24 cellular contexts compared by ENCODE assay signal in genomic region chr15:47965297-47965696, GRCh38.
"Had no signal": no experiment of that assay in that cellular context is flagged by ENCODE, and none has a peak within 500 bp of the region (broad histone marks: within the 10 kb centered on the region; RNA-seq: fewer than 3 reads in every experiment).

No MANE protein-coding gene starts in this region.

- H3K4me3 ChIP-seq: coronary artery, esophagus squamous epithelium, lower lobe of right lung, right lobe of liver, suprapubic skin, transverse colon, upper lobe of right lung, uterus had no signal

- DNase-seq: dermis blood vessel endothelial cell; effector memory CD4-positive, alpha-beta T cell; erythroblast; esophagus squamous epithelium; foreskin melanocyte; hypothalamus; left ventricle myocardium superior; lower lobe of right lung; naive B cell; right lobe of liver; small intestine; stimulated activated CD4-positive, alpha-beta T cell treated with anti-CD3 and anti-CD28 coated beads, Interleukin-15, amount 100 ng/mL, for 24 hours; stimulated activated CD4-positive, alpha-beta T cell treated with anti-CD3 and anti-CD28 coated beads, Interleukin-2, amount 100 ng/mL, for 48 hours; stimulated activated naive CD4-positive, alpha-beta T cell; stimulated activated naive CD8-positive, alpha-beta T cell treated with anti-CD3 and anti-CD28 coated beads, Interleukin-15, amount 100 ng/mL, for 72 hours; transverse colon; upper lobe of right lung; uterus had no signal

- H2AFZ ChIP-seq: parathyroid adenoma had no signal

- H3K4me3 Mint-ChIP-seq: naive B cell; natural killer cell treated with Interleukin-12 subunit alpha and Interleukin-12 subunit beta and Interleukin-15 and Interleukin-18, amount 100 ng/mL, for 72 hours; neural crest cell; stimulated activated naive CD8-positive, alpha-beta T cell treated with anti-CD3 and anti-CD28 coated beads, Interleukin-15, amount 100 ng/mL, for 72 hours had no signal

- H3K36me3 ChIP-seq: esophagus squamous epithelium, lower lobe of right lung, right lobe of liver, suprapubic skin, transverse colon, upper lobe of right lung, uterus had no signal

- H3K4me1 ChIP-seq: lower lobe of right lung, parathyroid adenoma, right lobe of liver, transverse colon, upper lobe of right lung, uterus had no signal

- H3K27ac ChIP-seq: coronary artery, esophagus squamous epithelium, lower lobe of right lung, parathyroid adenoma, right lobe of liver, suprapubic skin, transverse colon, upper lobe of right lung, uterus had no signal

- H3K9me3 ChIP-seq: esophagus squamous epithelium, lower lobe of right lung, right lobe of liver, suprapubic skin, transverse colon, upper lobe of right lung, uterus had no signal

- H3K79me2 ChIP-seq: parathyroid adenoma had no signal

- H3K9me3 Mint-ChIP-seq: natural killer cell treated with Interleukin-12 subunit alpha and Interleukin-12 subunit beta and Interleukin-15 and Interleukin-18, amount 100 ng/mL, for 72 hours; neural crest cell had no signal

- H3K27me3 ChIP-seq: right lobe of liver, transverse colon, upper lobe of right lung, uterus had no signal

- H3K36me3 Mint-ChIP-seq: naive B cell; natural killer cell treated with Interleukin-12 subunit alpha and Interleukin-12 subunit beta and Interleukin-15 and Interleukin-18, amount 100 ng/mL, for 72 hours had no signal

- H3K27ac Mint-ChIP-seq: natural killer cell treated with Interleukin-12 subunit alpha and Interleukin-12 subunit beta and Interleukin-15 and Interleukin-18, amount 100 ng/mL, for 72 hours; progenitor cell of endocrine pancreas; stimulated activated naive CD8-positive, alpha-beta T cell treated with anti-CD3 and anti-CD28 coated beads, Interleukin-15, amount 100 ng/mL, for 72 hours had no signal

- H3K9ac ChIP-seq: parathyroid adenoma had no signal
